Comparison of ENCODE assay signal across 8 cellular contexts in genomic region chr11:101860694-101861371, GRCh38. TPM values are rescaled to one million over a fixed set of nuclear protein-coding genes. Genes with fewer than 3 reads are reported as not detected.
DNase-seq lines count a peak whose midpoint lies in the region; ATAC-seq and TF ChIP-seq lines count a peak whose summit lies in the region.

No MANE protein-coding gene starts in this region.

- ATAC-seq in HG03159 (IDR thresholded peaks at IDR 0.05; ENCODE audit: unreplicated experiment) = peak; percentile 98
- ATAC-seq in HG02840 (IDR thresholded peaks at IDR 0.05; ENCODE audit: low FRiP score, unreplicated experiment) = no peak

- no peaks in the 10 kb centered on the region for H3K9me3 ChIP-seq in prostate gland

- H3K27ac Mint-ChIP-seq in activated naive CD4-positive, alpha-beta T cell treated with anti-CD3 and anti-CD28 coated beads for 36 hours = no peak overlapping the region

- peaks cover 8% of the 10 kb centered on the region for H3K27me3 Mint-ChIP-seq in activated naive CD4-positive, alpha-beta T cell treated with anti-CD3 and anti-CD28 coated beads for 36 hours (ENCODE audit: low read depth)

- no peaks in the 10 kb centered on the region for H3K4me1 Mint-ChIP-seq in activated naive CD4-positive, alpha-beta T cell treated with anti-CD3 and anti-CD28 coated beads for 36 hours (ENCODE audit: low read depth)

- TF ChIP-seq CTCF in prostate gland (IDR thresholded peaks at IDR 0.05) = peak; percentile 40 to 73 (median 58)

- no peak overlapping the region for H3K27ac ChIP-seq in prostate gland

- no peaks in the 10 kb centered on the region for H3K4me1 ChIP-seq in prostate gland (replicated peaks)

- intact Hi-C loops in activated naive CD4-positive, alpha-beta T cell treated with anti-CD3 and anti-CD28 coated beads for 36 hours (cut with micrococcal nuclease) = loop anchor here (1.0 to 2.0 kb wide), 3 partner anchors 54 to 408 kb away; partner anchors contain the start of gene CEP126
- intact Hi-C loops in head of caudate nucleus (cut with DNase I) = loop anchor here (10.0 kb wide), 1 partner anchor 154 kb away; no protein-coding TSS in a partner anchor
- intact Hi-C loops in prostate gland (cut with DNase I) = loop anchor here (5.0 to 10.0 kb wide), 3 partner anchors 56 to 464 kb away; partner anchors contain the start of genes ANGPTL5 and CEP126

- H3K4me3 ChIP-seq in prostate gland = no peak overlapping the region

- no peaks in the 10 kb centered on the region for H3K36me3 Mint-ChIP-seq in activated naive CD4-positive, alpha-beta T cell treated with anti-CD3 and anti-CD28 coated beads for 36 hours (ENCODE audit: low read depth)

- CTCF ChIA-PET in activated naive CD4-positive, alpha-beta T cell treated with anti-CD3 and anti-CD28 coated beads for 36 hours (lab: Charles Lee) = interaction anchor here (0.6 to 4.3 kb wide), 24 partner anchors 9 to 805 kb away, joined by 3 to 122 read pairs (median 4); no protein-coding TSS in a partner anchor

- no peak overlapping the region for H3K4me3 Mint-ChIP-seq in activated naive CD4-positive, alpha-beta T cell treated with anti-CD3 and anti-CD28 coated beads for 36 hours

- no peaks in the 10 kb centered on the region for H3K27me3 ChIP-seq in prostate gland (replicated peaks; ENCODE audit: insufficient read depth)

- WGBS in prostate gland = 36% methylated on average over 9 of the region's 9 CpGs

- no peaks in the 10 kb centered on the region for H3K9me3 Mint-ChIP-seq in activated naive CD4-positive, alpha-beta T cell treated with anti-CD3 and anti-CD28 coated beads for 36 hours

- H3K36me3 ChIP-seq in prostate gland = no peaks in the 10 kb centered on the region

- DNase-seq in DMS114 treated with DMSO at 0.1 percent for 48 hours (lab: John Stamatoyannopoulos, UW; ENCODE audit: unreplicated experiment) (peak; percentile 15), GM19240 (ENCODE audit: insufficient read length, low spot score) (peak; percentile 24), NCI-H510A treated with DMSO at 0.1 percent for 48 hours (lab: John Stamatoyannopoulos, UW) (peak; percentile 73), head of caudate nucleus (peak in 35 of 42 donors; percentile 2 to 78 (median 37)), prostate gland (ENCODE audit: low spot score) (peak; percentile 27)
- peak; percentile 37 for DNase-seq in activated naive CD4-positive, alpha-beta T cell treated with anti-CD3 and anti-CD28 coated beads for 36 hours

- TF ChIP-seq POLR2A in prostate gland (IDR thresholded peaks at IDR 0.05) = no peak

RNA-seq across cellular contexts. Expression of gene CEP126, which starts 54.0 kb away (rescaled TPM):
- total RNA-seq in activated naive CD4-positive, alpha-beta T cell treated with anti-CD3 and anti-CD28 coated beads for 36 hours = 1 to 10 TPM; 1.1 to 1.2 TPM
- total RNA-seq in prostate gland = 10 to 100 TPM in 1 of 2 donors, 1 to 10 TPM in 1; 2.0 to 15.2 TPM

RNA-seq across cellular contexts. Expression of gene ANGPTL5, which starts 55.5 kb away (rescaled TPM):
- not detected for total RNA-seq in activated naive CD4-positive, alpha-beta T cell treated with anti-CD3 and anti-CD28 coated beads for 36 hours
- total RNA-seq in prostate gland = under 1 TPM in 1 of 2 donors, not detected in 1; 0.57 TPM

Comparison
In these comparisons a context has a peak if more than half of its experiments do, and no peak if none do; other contexts are left out.
1. DNase-seq: peak in every context shown above with its lines; median percentile 73 in NCI-H510A treated with DMSO at 0.1 percent for 48 hours; 37 in activated naive CD4-positive, alpha-beta T cell treated with anti-CD3 and anti-CD28 coated beads for 36 hours; 37 in head of caudate nucleus; 27 in prostate gland; 24 in GM19240; 15 in DMS114 treated with DMSO at 0.1 percent for 48 hours.